In the genomic region with DNA sequence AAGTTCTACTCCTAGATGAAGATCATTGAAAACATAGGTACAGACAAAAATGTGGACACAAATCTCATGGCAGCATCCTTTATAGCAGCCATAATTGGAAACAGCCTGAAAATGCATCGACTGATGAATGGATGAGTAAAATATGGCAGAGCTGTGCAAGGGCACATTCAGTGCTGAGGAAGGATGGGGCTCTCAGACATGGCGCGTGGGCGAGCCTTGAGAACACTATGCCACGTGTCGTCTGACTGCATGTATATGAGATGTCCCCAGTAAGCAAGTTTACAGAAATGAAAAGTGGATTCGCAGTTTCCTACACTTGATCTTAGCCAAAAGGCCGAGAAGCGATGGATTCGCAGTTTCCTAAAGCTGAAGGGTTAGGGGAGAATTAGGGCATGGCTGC, we compare ENCODE assay signal across 22 cellular contexts.
DNase-seq lines count a peak whose midpoint lies in the region; ATAC-seq and TF ChIP-seq lines count a peak whose summit lies in the region.
"Had no signal": no experiment of that assay in that cellular context is flagged by ENCODE, and none has a peak within 500 bp of the region (broad histone marks: within the 10 kb centered on the region; RNA-seq: fewer than 3 reads in every experiment).

No MANE protein-coding gene starts in this region.

- H3K4me1 ChIP-seq in GM23338 (ENCODE audit: insufficient read depth), result peaks cover 33% of the 10 kb centered on the region
- H3K4me1 ChIP-seq in mesendoderm (ENCODE audit: control insufficient read depth, low read depth, low read length), result peaks cover 17% of the 10 kb centered on the region
- H3K4me1 ChIP-seq in stomach smooth muscle (ENCODE audit: control insufficient read depth, insufficient read depth, low read length), result peaks cover 19% of the 10 kb centered on the region
- peaks cover 4 to 8% of the 10 kb centered on the region in 2 donors for H3K4me1 ChIP-seq in ascending aorta

- peak overlapping the region; percentile 97; the same call in 1 of the 2 replicates for H3K27ac ChIP-seq in GM23338 (ENCODE audit: low read depth)
- no peak overlapping the region for H3K27ac ChIP-seq in mesendoderm (ENCODE audit: low read depth, low read length)
- peak overlapping the region; percentile 37 for H3K27ac ChIP-seq in stomach smooth muscle (ENCODE audit: low read length)
- H3K27ac ChIP-seq in ascending aorta, result peak overlapping the region in 1 of 2 donors; percentile 34
- H3K27ac ChIP-seq: HL-60, SJSA1 had no signal

- no peaks in the 10 kb centered on the region for H3K79me2 ChIP-seq in GM23338 (replicated peaks; ENCODE audit: insufficient read depth)
- no peaks in the 10 kb centered on the region for H3K79me2 ChIP-seq in mesendoderm (ENCODE audit: control insufficient read depth, insufficient read depth, low read length)

- intact Hi-C loops in ascending aorta (cut with DNase I), result no loop called here

- H3K36me3 ChIP-seq in GM23338 (ENCODE audit: insufficient read depth) (no peaks in the 10 kb centered on the region), mesendoderm (ENCODE audit: control insufficient read depth, insufficient read depth, low read length) (peaks cover 4% of the 10 kb centered on the region), stomach smooth muscle (ENCODE audit: control insufficient read depth in 2 of 2, insufficient read depth in 2 of 2, low read length in 2 of 2) (peaks cover 67 to 70% of the 10 kb centered on the region in 2 donors), ascending aorta (peaks cover 81 to 86% of the 10 kb centered on the region in 2 donors)
- H3K36me3 ChIP-seq: MG63 had no signal

- no peaks in the 10 kb centered on the region for H4K20me1 ChIP-seq in GM23338 (replicated peaks; ENCODE audit: insufficient read depth)

- WGBS in mesendoderm (ENCODE audit: extremely low coverage, insufficient coverage, low lambda C conversion rate), result no CpG with 5 or more reads among the region's 10 CpGs

- H3K9ac ChIP-seq in mesendoderm (ENCODE audit: low read length) (no peak overlapping the region), stomach smooth muscle (ENCODE audit: low read length in 2 of 2) (no peak overlapping the region)

- no peak overlapping the region for H4K8ac ChIP-seq in mesendoderm (ENCODE audit: low read depth, low read length)

- H2BK5ac ChIP-seq in mesendoderm (ENCODE audit: low read length), result no peak overlapping the region

- no peak overlapping the region for H3K4me2 ChIP-seq in GM23338
- H3K4me2 ChIP-seq in mesendoderm (ENCODE audit: low read length), result no peak overlapping the region

- H3K9me3 Mint-ChIP-seq in GM23338 (no peaks in the 10 kb centered on the region; the same call in 2 of the 3 replicates), endothelial cell (ENCODE audit: unreplicated experiment) (no peaks in the 10 kb centered on the region)
- H3K9me3 Mint-ChIP-seq: CD4-positive, alpha-beta memory T cell; IgD-negative memory B cell had no signal

- DNase-seq in GM23338 (ENCODE audit: low spot score) (no peak), endothelial cell (ENCODE audit: low spot score) (no peak), mesendoderm (no peak), Kasumi-1 (lab: John Stamatoyannopoulos, UW) (no peak), ascending aorta (ENCODE audit: low spot score in 2 of 2) (no peak), T1000 (lab: John Stamatoyannopoulos, UW) (no peak)
- no peak for DNase-seq in activated CD4-positive, CD25-positive, alpha-beta regulatory T cell treated with anti-CD3 and anti-CD28 coated beads, Interleukin-2, amount 50 U/mL, for 72 hours
- DNase-seq: Calu3; CD4-positive, alpha-beta memory T cell; DMS53; H7; Karpas-422; MG63; NCI-H1048; NCI-H1436; NCI-H1930; NCI-H226; NCI-H526 had no signal

- no peak overlapping the region for H2AFZ ChIP-seq in GM23338

- peak overlapping the region; percentile 47 for H3K56ac ChIP-seq in mesendoderm (ENCODE audit: low read length)

- H3K18ac ChIP-seq in mesendoderm (ENCODE audit: low read length), result no peak overlapping the region

- peaks cover 17% of the 10 kb centered on the region for H3F3A ChIP-seq in GM23338 (replicated peaks; ENCODE audit: low read depth)

- TF ChIP-seq CTCF in GM23338 (conservative IDR thresholded peaks at IDR 0.05; ENCODE audit: low read depth in 2 of 2) (no peak), endothelial cell (IDR thresholded peaks at IDR 0.05; ENCODE audit: unreplicated experiment) (no peak), ascending aorta (IDR thresholded peaks at IDR 0.05) (no peak)

- H3K9me2 ChIP-seq in GM23338 (ENCODE audit: insufficient read depth), result no peaks in the 10 kb centered on the region; the same call in 1 of the 2 replicates

- H2BK15ac ChIP-seq in mesendoderm (replicated peaks; ENCODE audit: low read depth), result no peak overlapping the region

- no peak overlapping the region for H4K5ac ChIP-seq in mesendoderm (ENCODE audit: low read length)

- H3K4me3 ChIP-seq in GM23338 (no peak overlapping the region), mesendoderm (ENCODE audit: low read length) (no peak overlapping the region), stomach smooth muscle (ENCODE audit: low read length in 2 of 2) (no peak overlapping the region), ascending aorta (no peak overlapping the region)
- H3K4me3 ChIP-seq: MG63, SJSA1 had no signal

- no peak overlapping the region for H2AK5ac ChIP-seq in mesendoderm (ENCODE audit: low read length)

- no peaks in the 10 kb centered on the region for H3K27me3 ChIP-seq in GM23338 (ENCODE audit: insufficient read depth)
- no peaks in the 10 kb centered on the region for H3K27me3 ChIP-seq in mesendoderm (ENCODE audit: insufficient read depth, low read length, poor library complexity)
- H3K27me3 ChIP-seq in stomach smooth muscle (ENCODE audit: control insufficient read depth in 1 of 2, insufficient read depth in 2 of 2, low read length in 2 of 2), result no peaks in the 10 kb centered on the region
- H3K27me3 ChIP-seq in ascending aorta, result no peaks in the 10 kb centered on the region
- H3K27me3 ChIP-seq: MG63 had no signal

- H3K27ac Mint-ChIP-seq in GM23338 (peak overlapping the region; percentile 74; the same call in 1 of the 2 replicates), endothelial cell (ENCODE audit: unreplicated experiment) (peak overlapping the region; percentile 19)
- H3K27ac Mint-ChIP-seq: CD4-positive, alpha-beta memory T cell; IgD-negative memory B cell had no signal

- no peak overlapping the region for H3K4ac ChIP-seq in mesendoderm (ENCODE audit: low read depth, low read length)

- H3K36me3 Mint-ChIP-seq in GM23338 (ENCODE audit: low read depth) (peaks cover 30% of the 10 kb centered on the region), endothelial cell (ENCODE audit: low read depth, unreplicated experiment) (peaks cover 63% of the 10 kb centered on the region)
- H3K36me3 Mint-ChIP-seq: CD4-positive, alpha-beta memory T cell; IgD-negative memory B cell had no signal

- H3K9me3 ChIP-seq in stomach smooth muscle (ENCODE audit: control insufficient read depth in 2 of 2, low read length in 2 of 2) (no peaks in the 10 kb centered on the region), ascending aorta (no peaks in the 10 kb centered on the region)
- H3K9me3 ChIP-seq: MG63, SJSA1 had no signal

- H3K27me3 Mint-ChIP-seq in GM23338 (ENCODE audit: insufficient read depth, low read depth, poor library complexity) (peaks cover 13% of the 10 kb centered on the region), endothelial cell (ENCODE audit: unreplicated experiment) (peaks cover 25% of the 10 kb centered on the region)
- H3K27me3 Mint-ChIP-seq: CD4-positive, alpha-beta memory T cell had no signal

- H3K4me3 Mint-ChIP-seq in GM23338 (no peak overlapping the region), endothelial cell (ENCODE audit: unreplicated experiment) (peak overlapping the region; percentile 35)
- H3K4me3 Mint-ChIP-seq: CD4-positive, alpha-beta memory T cell; IgD-negative memory B cell had no signal

- no peak overlapping the region for H3K23ac ChIP-seq in mesendoderm (ENCODE audit: low read length)

- no peaks in the 10 kb centered on the region for H3K79me1 ChIP-seq in mesendoderm (ENCODE audit: low read length)

- ATAC-seq in GM23338, result no peak

- peaks cover 36% of the 10 kb centered on the region for H3K4me1 Mint-ChIP-seq in GM23338
- peaks cover 4% of the 10 kb centered on the region for H3K4me1 Mint-ChIP-seq in endothelial cell (ENCODE audit: unreplicated experiment)
- H3K4me1 Mint-ChIP-seq: CD4-positive, alpha-beta memory T cell had no signal

- no peak overlapping the region for H2BK120ac ChIP-seq in mesendoderm (ENCODE audit: low read depth, low read length)

TF ChIP-seq in GM23338, 12 proteins besides CTCF, POLR2A, EP300 and RAD21 (continues in another document):
- TF ChIP-seq CREB1 (CRISPR knock-in tag; IDR thresholded peaks at IDR 0.05; ENCODE audit: low read depth), result no peak
- no peak for TF ChIP-seq ZNF331 (CRISPR knock-in tag; IDR thresholded peaks at IDR 0.05; ENCODE audit: low read depth)
- TF ChIP-seq STAT1 (IDR thresholded peaks at IDR 0.05; ENCODE audit: unreplicated experiment), result no peak
- TF ChIP-seq ZNF114 (CRISPR knock-in tag; IDR thresholded peaks at IDR 0.05), result no peak
- no peak for TF ChIP-seq NANOG (IDR thresholded peaks at IDR 0.05; ENCODE audit: borderline replicate concordance)
- TF ChIP-seq, protein P1, sequence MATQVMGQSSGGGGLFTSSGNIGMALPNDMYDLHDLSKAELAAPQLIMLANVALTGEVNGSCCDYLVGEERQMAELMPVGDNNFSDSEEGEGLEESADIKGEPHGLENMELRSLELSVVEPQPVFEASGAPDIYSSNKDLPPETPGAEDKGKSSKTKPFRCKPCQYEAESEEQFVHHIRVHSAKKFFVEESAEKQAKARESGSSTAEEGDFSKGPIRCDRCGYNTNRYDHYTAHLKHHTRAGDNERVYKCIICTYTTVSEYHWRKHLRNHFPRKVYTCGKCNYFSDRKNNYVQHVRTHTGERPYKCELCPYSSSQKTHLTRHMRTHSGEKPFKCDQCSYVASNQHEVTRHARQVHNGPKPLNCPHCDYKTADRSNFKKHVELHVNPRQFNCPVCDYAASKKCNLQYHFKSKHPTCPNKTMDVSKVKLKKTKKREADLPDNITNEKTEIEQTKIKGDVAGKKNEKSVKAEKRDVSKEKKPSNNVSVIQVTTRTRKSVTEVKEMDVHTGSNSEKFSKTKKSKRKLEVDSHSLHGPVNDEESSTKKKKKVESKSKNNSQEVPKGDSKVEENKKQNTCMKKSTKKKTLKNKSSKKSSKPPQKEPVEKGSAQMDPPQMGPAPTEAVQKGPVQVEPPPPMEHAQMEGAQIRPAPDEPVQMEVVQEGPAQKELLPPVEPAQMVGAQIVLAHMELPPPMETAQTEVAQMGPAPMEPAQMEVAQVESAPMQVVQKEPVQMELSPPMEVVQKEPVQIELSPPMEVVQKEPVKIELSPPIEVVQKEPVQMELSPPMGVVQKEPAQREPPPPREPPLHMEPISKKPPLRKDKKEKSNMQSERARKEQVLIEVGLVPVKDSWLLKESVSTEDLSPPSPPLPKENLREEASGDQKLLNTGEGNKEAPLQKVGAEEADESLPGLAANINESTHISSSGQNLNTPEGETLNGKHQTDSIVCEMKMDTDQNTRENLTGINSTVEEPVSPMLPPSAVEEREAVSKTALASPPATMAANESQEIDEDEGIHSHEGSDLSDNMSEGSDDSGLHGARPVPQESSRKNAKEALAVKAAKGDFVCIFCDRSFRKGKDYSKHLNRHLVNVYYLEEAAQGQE (IDR thresholded peaks at IDR 0.05; ENCODE audit: unreplicated experiment), result no peak
